Comparison of ENCODE assay signal across 28 cellular contexts in the genomic region with DNA sequence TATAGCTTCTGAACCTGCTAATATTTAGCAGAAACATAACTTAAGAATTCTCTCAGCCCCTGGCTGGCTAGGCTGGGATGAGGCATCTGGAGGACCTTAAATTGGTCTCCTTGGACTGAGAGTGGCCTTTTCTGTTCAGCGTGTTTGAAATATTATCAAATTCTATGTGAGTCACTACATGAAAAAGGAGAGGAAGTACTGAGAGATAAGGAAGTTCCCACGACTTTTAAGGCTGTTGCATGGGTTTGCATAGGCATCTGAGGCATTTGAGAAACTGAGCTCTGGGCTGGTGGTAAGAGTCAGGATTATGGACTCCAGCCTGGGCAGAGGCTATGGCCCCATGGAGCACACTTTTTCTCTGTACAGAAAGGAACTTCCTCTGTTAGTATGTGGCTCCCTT.
A peak's percentile ranks its signal among the peaks of the same experiment; 100 is the strongest.
DNase-seq lines count a peak whose midpoint lies in the region; ATAC-seq, FAIRE-seq and TF ChIP-seq lines count a peak whose summit lies in the region.
"Had no signal": no experiment of that assay in that cellular context is flagged by ENCODE, and none has a peak within 500 bp of the region (broad histone marks: within the 10 kb centered on the region; RNA-seq: fewer than 3 reads in every experiment).

No MANE protein-coding gene starts in this region.

- H3K9me3 Mint-ChIP-seq in astrocyte (ENCODE audit: unreplicated experiment) = no peaks in the 10 kb centered on the region
- H3K9me3 Mint-ChIP-seq: memory B cell had no signal

- no peak overlapping the region for H2AFZ ChIP-seq in astrocyte (ENCODE audit: low read depth, low read length)

- no peaks in the 10 kb centered on the region for H3K36me3 ChIP-seq in astrocyte (ENCODE audit: insufficient read depth, low read length)
- no peaks in the 10 kb centered on the region for H3K36me3 ChIP-seq in vagina
- no peaks in the 10 kb centered on the region for H3K36me3 ChIP-seq in colonic mucosa
- H3K36me3 ChIP-seq: HAP-1, heart left ventricle, MG63, thyroid gland had no signal

- H3K9ac ChIP-seq in astrocyte (ENCODE audit: low read length) (no peak overlapping the region), colonic mucosa (ENCODE audit: low read depth in 2 of 2, low read length in 2 of 2) (no peak overlapping the region)

- no peaks in the 10 kb centered on the region for H3K36me3 Mint-ChIP-seq in astrocyte (ENCODE audit: low read depth, unreplicated experiment)
- H3K36me3 Mint-ChIP-seq: CD8-positive, alpha-beta memory T cell; memory B cell; naive B cell had no signal

- H3K4me3 ChIP-seq in astrocyte (ENCODE audit: insufficient read depth, low read depth, low read length) (no peak overlapping the region), fibroblast of villous mesenchyme (ENCODE audit: low read depth, low read length) (no peak overlapping the region), vagina (no peak overlapping the region), colonic mucosa (no peak overlapping the region)
- H3K4me3 ChIP-seq: HAP-1, heart left ventricle, MG63, thyroid gland had no signal

- H3K4me1 ChIP-seq in astrocyte (ENCODE audit: insufficient read depth, low read length) = peaks cover 5% of the 10 kb centered on the region
- H3K4me1 ChIP-seq in vagina = no peaks in the 10 kb centered on the region
- no peaks in the 10 kb centered on the region for H3K4me1 ChIP-seq in colonic mucosa
- H3K4me1 ChIP-seq: HAP-1, heart left ventricle, thyroid gland had no signal

- peaks cover 12% of the 10 kb centered on the region for H3K4me1 Mint-ChIP-seq in astrocyte (ENCODE audit: low read depth, unreplicated experiment)
- H3K4me1 Mint-ChIP-seq: CD8-positive, alpha-beta memory T cell; naive B cell had no signal

- H3K4me2 ChIP-seq in astrocyte (ENCODE audit: low read length) = no peak overlapping the region

- no peaks in the 10 kb centered on the region for H3K27me3 Mint-ChIP-seq in astrocyte (ENCODE audit: low read depth, unreplicated experiment)

- FAIRE-seq in astrocyte (lab: Jason Lieb, UNC) = no peak

- intact Hi-C loops in vagina (cut with DNase I) (no loop called here), colonic mucosa (cut with DNase I) (no loop called here)

- H3K27ac ChIP-seq in astrocyte (ENCODE audit: low read depth, low read length) (no peak overlapping the region), vagina (no peak overlapping the region), colonic mucosa (no peak overlapping the region)
- H3K27ac ChIP-seq: heart left ventricle, thyroid gland had no signal

- H3K27me3 ChIP-seq in astrocyte (ENCODE audit: insufficient read depth, low read length) (no peaks in the 10 kb centered on the region), vagina (no peaks in the 10 kb centered on the region), colonic mucosa (no peaks in the 10 kb centered on the region)
- H3K27me3 ChIP-seq: heart left ventricle, MG63, thyroid gland had no signal

- H3K4me3 Mint-ChIP-seq in astrocyte (ENCODE audit: unreplicated experiment) = no peak overlapping the region
- H3K4me3 Mint-ChIP-seq: activated naive CD4-positive, alpha-beta T cell treated with anti-CD3 and anti-CD28 coated beads for 36 hours; CD8-positive, alpha-beta memory T cell; memory B cell; naive B cell had no signal

- no peaks in the 10 kb centered on the region for H3K9me3 ChIP-seq in astrocyte (ENCODE audit: insufficient read depth, low read depth, low read length)
- no peaks in the 10 kb centered on the region for H3K9me3 ChIP-seq in vagina
- H3K9me3 ChIP-seq in colonic mucosa = no peaks in the 10 kb centered on the region
- H3K9me3 ChIP-seq: HAP-1, heart left ventricle, MG63, thyroid gland had no signal

- H4K20me1 ChIP-seq in astrocyte (ENCODE audit: insufficient read depth, low read length) = no peaks in the 10 kb centered on the region

- DNase-seq in NOMO-1 treated with DMSO at 0.1 percent for 48 hours (lab: John Stamatoyannopoulos, UW; ENCODE audit: unreplicated experiment) (peak; percentile 10), NOMO-1 treated with dmso at 0.1 percent for 144 hours (lab: John Stamatoyannopoulos, UW; ENCODE audit: unreplicated experiment) (no peak), astrocyte (ENCODE audit: low read depth) (peak; percentile 91), fibroblast of villous mesenchyme (ENCODE audit: low read depth) (peak; percentile 86), vagina (ENCODE audit: extremely low spot score in 2 of 2) (no peak), colonic mucosa (no peak), globus pallidus (ENCODE audit: low spot score) (no peak)
- DNase-seq in stimulated activated naive CD8-positive, alpha-beta T cell treated with anti-CD3 and anti-CD28 coated beads, Interleukin-15, Interleukin-2, amounts not matched to agents 100 U/mL and 50 U/mL, for 24 hours = no peak
- DNase-seq: 8988T; activated naive CD4-positive, alpha-beta T cell treated with anti-CD3 and anti-CD28 coated beads for 36 hours; activated T-cell treated with anti-CD3 and anti-CD28 coated beads, Interleukin-2, amount 50 U/mL, for 48 hours; AML-193; CD8-positive, alpha-beta memory T cell; cerebellar nuclear complex; DMS79; heart left ventricle; left colon; MG63; naive B cell; NCI-H1694; NCI-H2171 treated with DMSO at 0.1 percent for 48 hours; retina; SHP77; stimulated activated CD4-positive, alpha-beta T cell treated with anti-CD3 and anti-CD28 coated beads, Interleukin-4, amount 100 ng/mL, for 24 hours; stimulated activated naive CD4-positive, alpha-beta T cell treated with Interleukin-2 at 50 U/mL for 16 hours; thyroid gland had no signal

- H3K27ac Mint-ChIP-seq in astrocyte (ENCODE audit: unreplicated experiment) = peak overlapping the region; percentile 56
- H3K27ac Mint-ChIP-seq: activated naive CD4-positive, alpha-beta T cell treated with anti-CD3 and anti-CD28 coated beads for 36 hours; CD8-positive, alpha-beta memory T cell; memory B cell; naive B cell had no signal

- TF ChIP-seq CTCF in astrocyte (IDR thresholded peaks at IDR 0.05; ENCODE audit: insufficient read depth, low read depth, low read length) (no peak), fibroblast of villous mesenchyme (IDR thresholded peaks at IDR 0.05; ENCODE audit: insufficient read depth, low read depth, low read length) (no peak), vagina (IDR thresholded peaks at IDR 0.05) (no peak), colonic mucosa (IDR thresholded peaks at IDR 0.05) (no peak)

- ATAC-seq in stimulated activated naive CD8-positive, alpha-beta T cell treated with anti-CD3 and anti-CD28 coated beads, Interleukin-15, Interleukin-2, amounts not matched to agents 100 U/mL and 50 U/mL, for 24 hours = no peak
- ATAC-seq: left colon had no signal

- H3K79me2 ChIP-seq in astrocyte (ENCODE audit: insufficient read depth, low read length) = no peaks in the 10 kb centered on the region

- no peak for TF ChIP-seq POLR2A in vagina (IDR thresholded peaks at IDR 0.05)

Comparison
In these comparisons a context has a peak if more than half of its experiments do, and no peak if none do; other contexts are left out.
1. DNase-seq: peak in NOMO-1 treated with DMSO at 0.1 percent for 48 hours (single experiment), astrocyte (single experiment) and fibroblast of villous mesenchyme (single experiment); none in NOMO-1 treated with dmso at 0.1 percent for 144 hours (single experiment), stimulated activated naive CD8-positive, alpha-beta T cell treated with anti-CD3 and anti-CD28 coated beads, Interleukin-15, Interleukin-2, amounts not matched to agents 100 U/mL and 50 U/mL, for 24 hours (single experiment), vagina (0 of 2), colonic mucosa (single experiment) and globus pallidus (single experiment).